ENCODE assay signal across 19 cellular contexts in genomic region chr13:59962343-59962742, GRCh38.
"Had no signal": no experiment of that assay in that cellular context is flagged by ENCODE, and none has a peak within 500 bp of the region (broad histone marks: within the 10 kb centered on the region; RNA-seq: fewer than 3 reads in every experiment).

No MANE protein-coding gene starts in this region.

- H3K27me3 ChIP-seq: SJCRH30 had no signal

- ATAC-seq: SK-N-SH treated with all-trans-retinoic acid at 6 μM for 48 hours had no signal

- H3K9me3 ChIP-seq: SJCRH30 had no signal

- H3K27ac ChIP-seq: SJCRH30 had no signal

- H3K4me3 ChIP-seq: SJCRH30 had no signal

- DNase-seq: IMR-90, Karpas-422, KG1, MM.1S, NCI-H1092 treated with DMSO at 0.1 percent for 48 hours, NCI-H1436, NCI-H187, NCI-H2029, NCI-H2081 treated with DMSO at 0.1 percent for 48 hours, NCI-H2171 treated with DMSO at 0.1 percent for 48 hours, NCI-H345, NCI-H446 treated with DMSO at 0.1 percent for 48 hours, NCI-H510A treated with DMSO at 0.1 percent for 48 hours, NCI-H526, RPMI8226, SHP77, SJCRH30, T-helper 1 cell had no signal

- H3K4me1 ChIP-seq: SJCRH30 had no signal
